Comparison of ENCODE assay signal across 16 cellular contexts in the genomic region with DNA sequence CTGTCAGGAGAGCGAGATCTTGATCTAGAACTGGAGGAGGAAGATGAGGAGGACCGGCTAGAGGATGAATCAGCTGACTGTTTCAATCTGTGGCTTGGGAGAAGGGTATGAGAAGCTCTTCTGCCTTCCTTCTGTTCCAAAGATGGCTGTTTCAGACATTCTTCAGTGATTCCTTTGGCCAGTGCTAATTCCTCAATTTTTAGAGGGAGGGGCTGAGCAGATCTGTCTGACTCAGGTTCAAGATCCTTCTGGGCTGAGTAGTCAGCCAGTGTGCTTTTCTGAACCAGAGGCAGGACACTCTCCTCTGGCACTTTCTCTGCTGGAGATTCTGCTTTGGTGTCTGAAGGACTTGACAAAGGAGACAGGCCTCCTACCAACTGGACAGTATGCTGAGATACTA. TPM values are rescaled to one million over a fixed set of nuclear protein-coding genes. Genes with fewer than 3 reads are reported as not detected.
DNase-seq lines count a peak whose midpoint lies in the region; ATAC-seq, FAIRE-seq and TF ChIP-seq lines count a peak whose summit lies in the region.
"Had no signal": no experiment of that assay in that cellular context is flagged by ENCODE, and none has a peak within 500 bp of the region (broad histone marks: within the 10 kb centered on the region; RNA-seq: fewer than 3 reads in every experiment).

No MANE protein-coding gene starts in this region.

- H3K4me1 ChIP-seq in A549 (peaks cover 44% of the 10 kb centered on the region), breast epithelium (no peaks in the 10 kb centered on the region)
- H3K4me1 ChIP-seq in naive thymus-derived CD4-positive, alpha-beta T cell (ENCODE audit: control insufficient read depth in 2 of 2, insufficient read depth in 2 of 2, low read length in 2 of 2) = no peaks in the 10 kb centered on the region

- no peak for FAIRE-seq in A549 (lab: Jason Lieb, UNC)

- H3K9me3 ChIP-seq in A549 (no peaks in the 10 kb centered on the region), breast epithelium (no peaks in the 10 kb centered on the region)
- no peaks in the 10 kb centered on the region for H3K9me3 ChIP-seq in naive thymus-derived CD4-positive, alpha-beta T cell (ENCODE audit: control insufficient read depth in 2 of 3, low read length in 3 of 3)

- H3K27me3 ChIP-seq in breast epithelium = no peaks in the 10 kb centered on the region
- H3K27me3 ChIP-seq in naive thymus-derived CD4-positive, alpha-beta T cell (ENCODE audit: control insufficient read depth in 2 of 2, insufficient read depth in 2 of 2, low read length in 2 of 2) = no peaks in the 10 kb centered on the region

- in situ Hi-C loops in KBM-7 (cut with MboI; ENCODE audit: low pct_unique_long_range_greater_than_20kb, low sequenced_read_pairs) = no loop called here

- H3K9me3 Mint-ChIP-seq in naive thymus-derived CD4-positive, alpha-beta T cell = no peaks in the 10 kb centered on the region
- H3K9me3 Mint-ChIP-seq: T-helper 1 cell treated with Interleukin-12 subunit alpha and Interleukin-12 subunit beta and Interleukin-4 antibody, amounts not matched to agents 30 μg/mL and 1 μg/mL, for 36 hours had no signal

- TF ChIP-seq CTCF in A549 (IDR thresholded peaks at IDR 0.05) = no peak
- no peak for TF ChIP-seq CTCF in breast epithelium (IDR thresholded peaks at IDR 0.05)

- H3K27ac Mint-ChIP-seq in naive thymus-derived CD4-positive, alpha-beta T cell = peak overlapping the region in 6 of 9 donors; percentile 17 to 88 (median 66)
- H3K27ac Mint-ChIP-seq: T-helper 1 cell treated with Interleukin-12 subunit alpha and Interleukin-12 subunit beta and Interleukin-4 antibody, amounts not matched to agents 30 μg/mL and 1 μg/mL, for 36 hours had no signal

- peaks cover 5 to 20% (median 8%) of the 10 kb centered on the region in 7 donors for H3K4me1 Mint-ChIP-seq in naive thymus-derived CD4-positive, alpha-beta T cell

- TF ChIP-seq RAD21 in A549 (conservative IDR thresholded peaks at IDR 0.05 in 1 of 2, IDR thresholded peaks at IDR 0.05 in 1 of 2) = no peak

- DNase-seq in A549 (ENCODE audit: low read depth in 1 of 2, low spot score in 1 of 2) = no peak
- peak; percentile 46 for DNase-seq in GM04503 (ENCODE audit: low read depth)
- no peak for DNase-seq in breast epithelium (ENCODE audit: low spot score in 2 of 2)
- no peak for DNase-seq in naive thymus-derived CD4-positive, alpha-beta T cell
- no peak for DNase-seq in KBM-7
- DNase-seq in NCI-H146 treated with DMSO at 0.1 percent for 48 hours (lab: John Stamatoyannopoulos, UW; ENCODE audit: unreplicated experiment) = no peak
- DNase-seq in hypothalamus (lab: John Stamatoyannopoulos, UW) = no peak
- DNase-seq: GOT3; occipital lobe; stimulated activated CD4-positive, alpha-beta T cell treated with anti-CD3 and anti-CD28 coated beads, Interleukin-4, amount 100 ng/mL, for 24 hours had no signal

- H3K4me3 ChIP-seq in A549 (no peak overlapping the region), breast epithelium (no peak overlapping the region)
- H3K4me3 ChIP-seq in naive thymus-derived CD4-positive, alpha-beta T cell (ENCODE audit: low read length) = no peak overlapping the region

- ATAC-seq in A549 (no peak), HG03460 (IDR thresholded peaks at IDR 0.05; ENCODE audit: unreplicated experiment) (no peak)
- ATAC-seq in naive thymus-derived CD4-positive, alpha-beta T cell = no peak

- H3K36me3 ChIP-seq in breast epithelium = no peaks in the 10 kb centered on the region
- H3K36me3 ChIP-seq in naive thymus-derived CD4-positive, alpha-beta T cell (ENCODE audit: control insufficient read depth in 2 of 3, insufficient read depth in 3 of 3, low read length in 3 of 3) = peaks cover 51 to 99% (median 53%) of the 10 kb centered on the region in 3 experiments

- no peaks in the 10 kb centered on the region for H3K27me3 Mint-ChIP-seq in naive thymus-derived CD4-positive, alpha-beta T cell

- 90% methylated on average over 2 of the region's 2 CpGs for WGBS in A549 (ENCODE audit: missing lambda C conversion rate)

- CTCF ChIA-PET in A549 (lab: Yijun Ruan, JAX) = interaction anchor here (0.8 to 9.2 kb wide), 8 partner anchors 8 to 107 kb away, joined by 3 to 141 read pairs (median 38); partner anchors contain the start of genes ACIN1 and C14orf119
- CTCF ChIA-PET in naive thymus-derived CD4-positive, alpha-beta T cell (lab: Charles Lee) = interaction anchor here (0.7 kb wide), 1 partner anchor 37 kb away, joined by 3 read pairs; no protein-coding TSS in a partner anchor

- H3K36me3 Mint-ChIP-seq in naive thymus-derived CD4-positive, alpha-beta T cell = peaks cover 13 to 38% (median 19%) of the 10 kb centered on the region in 5 donors

- POLR2A ChIA-PET in A549 (lab: Yijun Ruan, JAX) = interaction anchor here (1.7 kb wide), 1 partner anchor 15 kb away, joined by 10 read pairs; the partner anchor contains the start of genes ACIN1 and C14orf119
- POLR2A ChIA-PET in naive thymus-derived CD4-positive, alpha-beta T cell (lab: Charles Lee) = interaction anchor here (3.9 kb wide), 1 partner anchor 15 kb away, joined by 19 read pairs; the partner anchor contains the start of genes ACIN1 and C14orf119

- TF ChIP-seq POLR2A in A549 (IDR thresholded peaks at IDR 0.05; ENCODE audit: low read length) = no peak
- TF ChIP-seq POLR2A in breast epithelium (IDR thresholded peaks at IDR 0.05) = no peak

- H3K4me2 ChIP-seq in A549 = peak overlapping the region; percentile 75; the same call in 2 of the 3 replicates
- H3K4me2 ChIP-seq: KMS-11 had no signal

- no peak overlapping the region for H3K4me3 Mint-ChIP-seq in naive thymus-derived CD4-positive, alpha-beta T cell
- H3K4me3 Mint-ChIP-seq: T-helper 1 cell treated with Interleukin-12 subunit alpha and Interleukin-12 subunit beta and Interleukin-4 antibody, amounts not matched to agents 30 μg/mL and 1 μg/mL, for 36 hours had no signal

- H3K27ac ChIP-seq in A549 = peak overlapping the region; percentile 71 to 86
- H3K27ac ChIP-seq in breast epithelium = peak overlapping the region; percentile 65 to 84
- H3K27ac ChIP-seq in naive thymus-derived CD4-positive, alpha-beta T cell (ENCODE audit: low read depth, low read length) = no peak overlapping the region
- H3K27ac ChIP-seq: C4-2B, KMS-11 had no signal

- intact Hi-C loops in breast epithelium (cut with DNase I; ENCODE audit: low total_unique reads) = no loop called here
- intact Hi-C loops in naive thymus-derived CD4-positive, alpha-beta T cell (cut with micrococcal nuclease) = no loop called here

- no peak for TF ChIP-seq EP300 in A549 (IDR thresholded peaks at IDR 0.05)

TF ChIP-seq in A549, 52 proteins besides CTCF, POLR2A, EP300 and RAD21 (continues in another document):
- no peak for TF ChIP-seq PHF8 (IDR thresholded peaks at IDR 0.05; ENCODE audit: borderline replicate concordance, low read depth)
- TF ChIP-seq GATA3 (IDR thresholded peaks at IDR 0.05; ENCODE audit: borderline replicate concordance) = no peak

RNA-seq across cellular contexts. Expression of gene ACIN1, which starts 15.2 kb away (rescaled TPM):
- polyA plus RNA-seq in A549 (2011; rRNA removed) (126 and 140 TPM in 2 replicates), A549 (2017; fragmentation: RNase III; extraction: RNeasy Plus Mini Kit Qiagen cat#74134 plus additional on column Dnase treatment) (144 to 150 TPM (median 147 TPM) in 3 replicates)
- polyA plus RNA-seq in A549 (2012; cell fraction: cytosol; rRNA removed) = 82.3 and 85.6 TPM in 2 replicates
- polyA plus RNA-seq in A549 (2012; cell fraction: nucleus; rRNA removed) = 244 and 317 TPM in 2 replicates
- polyA minus RNA-seq in A549 (2011; rRNA and poly(A)+ RNA removed) = 106 and 121 TPM in 2 replicates
- total RNA-seq in breast epithelium = 100 to 1,000 TPM; 106 to 151 (median 145) TPM
- 100 to 1,000 TPM; 222 to 360 (median 301) TPM for total RNA-seq in naive thymus-derived CD4-positive, alpha-beta T cell
- 10 to 100 TPM in 1 of 2 donors, 1 to 10 TPM in 1; 8.7 to 18.6 TPM for polyA plus RNA-seq in naive thymus-derived CD4-positive, alpha-beta T cell

RNA-seq across cellular contexts. Expression of gene C14orf119, which starts 15.6 kb away (rescaled TPM):
- polyA plus RNA-seq in A549 (2011; rRNA removed) = 82.5 and 107 TPM in 2 replicates
- polyA plus RNA-seq in A549 (2012; cell fraction: cytosol; rRNA removed) = 53.1 and 63.1 TPM in 2 replicates
- polyA plus RNA-seq in A549 (2012; cell fraction: nucleus; rRNA removed) = 21.8 and 29.1 TPM in 2 replicates
- 94.8 to 102 TPM (median 99.2 TPM) in 3 replicates for polyA plus RNA-seq in A549 (2017; fragmentation: RNase III; extraction: RNeasy Plus Mini Kit Qiagen cat#74134 plus additional on column Dnase treatment)
- 69.8 and 95.8 TPM in 2 replicates for polyA minus RNA-seq in A549 (2011; rRNA and poly(A)+ RNA removed)
- 10 to 100 TPM; 29.6 to 34.4 (median 32.8) TPM for total RNA-seq in breast epithelium
- 10 to 100 TPM in 4 of 5 experiments, 1 to 10 TPM in 1; 6.0 to 49.9 (median 43.4) TPM for total RNA-seq in naive thymus-derived CD4-positive, alpha-beta T cell
- 100 to 1,000 TPM in 1 of 2 donors, 10 to 100 TPM in 1; 80.4 to 169 TPM for polyA plus RNA-seq in naive thymus-derived CD4-positive, alpha-beta T cell

RNA-seq across cellular contexts. Expression of gene CDH24, which starts 22.4 kb away (rescaled TPM):
- polyA plus RNA-seq in A549 (2011; rRNA removed) = 4.8 and 4.9 TPM in 2 replicates
- polyA plus RNA-seq in A549 (2012; cell fraction: cytosol; rRNA removed) = 13.4 and 15.7 TPM in 2 replicates
- 158 and 162 TPM in 2 replicates for polyA plus RNA-seq in A549 (2012; cell fraction: nucleus; rRNA removed)
- polyA plus RNA-seq in A549 (2017; fragmentation: RNase III; extraction: RNeasy Plus Mini Kit Qiagen cat#74134 plus additional on column Dnase treatment) = 5.0 to 5.3 TPM (median 5.1 TPM) in 3 replicates
- 3.9 and 8.1 TPM in 2 replicates for polyA minus RNA-seq in A549 (2011; rRNA and poly(A)+ RNA removed)
- 1 to 10 TPM; 2.2 to 5.2 (median 3.2) TPM for total RNA-seq in breast epithelium
- total RNA-seq in naive thymus-derived CD4-positive, alpha-beta T cell = 1 to 10 TPM; 1.5 to 3.7 (median 2.1) TPM
- polyA plus RNA-seq in naive thymus-derived CD4-positive, alpha-beta T cell = under 1 TPM; 0.30 to 0.52 TPM

RNA-seq across cellular contexts. Expression of gene CIROP, which starts 25.1 kb away (rescaled TPM):
- polyA plus RNA-seq in A549 (2011; rRNA removed) (0.03 TPM in 1 of 2 replicates, not detected in the other), A549 (2017; fragmentation: RNase III; extraction: RNeasy Plus Mini Kit Qiagen cat#74134 plus additional on column Dnase treatment) (not detected in 3 replicates)
- not detected in 2 replicates for polyA plus RNA-seq in A549 (2012; cell fraction: cytosol; rRNA removed)
- polyA plus RNA-seq in A549 (2012; cell fraction: nucleus; rRNA removed) = not detected in 2 replicates
- not detected in 2 replicates for polyA minus RNA-seq in A549 (2011; rRNA and poly(A)+ RNA removed)
- not detected for total RNA-seq in breast epithelium
- not detected for total RNA-seq in naive thymus-derived CD4-positive, alpha-beta T cell
- not detected for polyA plus RNA-seq in naive thymus-derived CD4-positive, alpha-beta T cell
- total RNA-seq: fibroblast of villous mesenchyme, occipital lobe, temporal lobe had no signal

RNA-seq across cellular contexts. Expression of gene PSMB11, which starts 37.7 kb away (rescaled TPM):
- polyA plus RNA-seq in A549 (2011; rRNA removed) (not detected in 2 replicates), A549 (2017; fragmentation: RNase III; extraction: RNeasy Plus Mini Kit Qiagen cat#74134 plus additional on column Dnase treatment) (not detected in 3 replicates)
- not detected in 2 replicates for polyA plus RNA-seq in A549 (2012; cell fraction: cytosol; rRNA removed)
- polyA plus RNA-seq in A549 (2012; cell fraction: nucleus; rRNA removed) = not detected in 2 replicates
- not detected in 2 replicates for polyA minus RNA-seq in A549 (2011; rRNA and poly(A)+ RNA removed)
- not detected for total RNA-seq in breast epithelium
- 1 to 10 TPM in 1 of 5 experiments, under 1 TPM in 3, not detected in 1; 0.32 to 1.1 (median 0.66) TPM for total RNA-seq in naive thymus-derived CD4-positive, alpha-beta T cell
- polyA plus RNA-seq in naive thymus-derived CD4-positive, alpha-beta T cell = 1 to 10 TPM in 1 of 2 donors, under 1 TPM in 1; 0.70 to 1.2 TPM
- total RNA-seq: fibroblast of villous mesenchyme, occipital lobe, temporal lobe had no signal
